2 cellular contexts compared by ENCODE assay signal in the genomic region with DNA sequence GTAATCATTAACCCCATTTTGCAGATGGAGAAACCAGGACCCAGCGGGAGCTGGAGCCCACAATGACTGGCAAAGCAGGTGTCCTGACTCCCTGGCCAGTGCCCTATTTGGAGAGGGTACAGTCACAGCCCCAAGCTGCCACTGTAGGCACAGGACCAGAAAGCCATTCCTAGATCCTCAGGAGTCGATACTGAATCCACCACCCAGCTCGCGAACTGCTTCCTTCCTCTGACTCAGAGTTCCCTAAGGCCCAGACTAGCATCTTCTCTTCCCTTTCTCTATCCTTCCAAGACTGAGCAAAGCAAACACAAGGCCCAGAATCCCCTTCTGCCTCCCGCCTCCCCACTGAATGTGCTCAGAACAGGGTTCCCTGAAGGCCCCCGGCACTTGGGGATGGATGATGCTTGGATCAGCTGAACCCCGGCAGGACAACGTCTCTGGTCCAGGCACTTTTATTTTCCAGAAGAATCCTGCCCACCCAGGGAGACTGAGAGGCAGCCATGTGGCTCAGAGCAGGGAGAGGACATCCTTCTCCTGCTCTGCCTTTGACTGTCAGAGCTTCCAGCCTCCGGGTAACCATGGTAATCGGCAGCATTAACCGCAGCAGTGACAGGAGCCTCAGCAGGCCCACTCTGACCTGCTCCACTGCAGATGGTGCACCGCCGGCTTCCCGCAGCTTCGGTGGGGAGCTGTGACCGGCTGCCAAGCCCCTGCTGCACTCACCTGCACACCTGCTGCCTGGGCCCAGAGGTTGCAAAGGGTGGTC.
TF ChIP-seq lines count a peak whose summit lies in the region.

No MANE protein-coding gene starts in this region.

TF ChIP-seq in SK-N-SH, 30 proteins besides CTCF, POLR2A, EP300 and RAD21 (continued from another document):
- TF ChIP-seq, protein P1, sequence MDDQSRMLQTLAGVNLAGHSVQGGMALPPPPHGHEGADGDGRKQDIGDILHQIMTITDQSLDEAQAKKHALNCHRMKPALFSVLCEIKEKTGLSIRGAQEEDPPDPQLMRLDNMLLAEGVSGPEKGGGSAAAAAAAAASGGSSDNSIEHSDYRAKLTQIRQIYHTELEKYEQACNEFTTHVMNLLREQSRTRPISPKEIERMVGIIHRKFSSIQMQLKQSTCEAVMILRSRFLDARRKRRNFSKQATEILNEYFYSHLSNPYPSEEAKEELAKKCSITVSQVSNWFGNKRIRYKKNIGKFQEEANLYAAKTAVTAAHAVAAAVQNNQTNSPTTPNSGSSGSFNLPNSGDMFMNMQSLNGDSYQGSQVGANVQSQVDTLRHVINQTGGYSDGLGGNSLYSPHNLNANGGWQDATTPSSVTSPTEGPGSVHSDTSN (IDR thresholded peaks at IDR 0.05) = no peak
- TF ChIP-seq TAF1 (IDR thresholded peaks at IDR 0.05; ENCODE audit: borderline replicate concordance, low read depth, low read length) = no peak
- TF ChIP-seq, protein P2, sequence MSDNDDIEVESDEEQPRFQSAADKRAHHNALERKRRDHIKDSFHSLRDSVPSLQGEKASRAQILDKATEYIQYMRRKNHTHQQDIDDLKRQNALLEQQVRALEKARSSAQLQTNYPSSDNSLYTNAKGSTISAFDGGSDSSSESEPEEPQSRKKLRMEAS (IDR thresholded peaks at IDR 0.05; ENCODE audit: low read depth) = no peak
- TF ChIP-seq POLR2AphosphoS5 (IDR thresholded peaks at IDR 0.05; ENCODE audit: low read depth, low read length) = no peak
- TF ChIP-seq FOXJ3 (CRISPR knock-in tag; IDR thresholded peaks at IDR 0.05) = no peak
- TF ChIP-seq, protein P3, sequence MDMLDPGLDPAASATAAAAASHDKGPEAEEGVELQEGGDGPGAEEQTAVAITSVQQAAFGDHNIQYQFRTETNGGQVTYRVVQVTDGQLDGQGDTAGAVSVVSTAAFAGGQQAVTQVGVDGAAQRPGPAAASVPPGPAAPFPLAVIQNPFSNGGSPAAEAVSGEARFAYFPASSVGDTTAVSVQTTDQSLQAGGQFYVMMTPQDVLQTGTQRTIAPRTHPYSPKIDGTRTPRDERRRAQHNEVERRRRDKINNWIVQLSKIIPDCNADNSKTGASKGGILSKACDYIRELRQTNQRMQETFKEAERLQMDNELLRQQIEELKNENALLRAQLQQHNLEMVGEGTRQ (IDR thresholded peaks at IDR 0.05; ENCODE audit: borderline replicate concordance, low read depth, low read length) = no peak
- TF ChIP-seq FOSL2 (IDR thresholded peaks at IDR 0.05; ENCODE audit: borderline replicate concordance, low read depth) = no peak
- no peak for TF ChIP-seq NFIC (IDR thresholded peaks at IDR 0.05; ENCODE audit: borderline replicate concordance)
- no peak for TF ChIP-seq MXI1 (IDR thresholded peaks at IDR 0.05; ENCODE audit: low read depth, low read length)
- TF ChIP-seq TCF12 (IDR thresholded peaks at IDR 0.05) = no peak
- TF ChIP-seq CHD2 (IDR thresholded peaks at IDR 0.05; ENCODE audit: low read length, partially characterized antibody) = no peak
- TF ChIP-seq GATA2 (CRISPR knock-in tag; IDR thresholded peaks at IDR 0.05) = no peak
- TF ChIP-seq ELF1 (IDR thresholded peaks at IDR 0.05) = no peak

TF ChIP-seq in SK-N-SH treated with all-trans-retinoic acid at 6 μM for 48 hours, 23 proteins besides CTCF, POLR2A, EP300 and RAD21 (continued from another document):
- TF ChIP-seq, protein P4, sequence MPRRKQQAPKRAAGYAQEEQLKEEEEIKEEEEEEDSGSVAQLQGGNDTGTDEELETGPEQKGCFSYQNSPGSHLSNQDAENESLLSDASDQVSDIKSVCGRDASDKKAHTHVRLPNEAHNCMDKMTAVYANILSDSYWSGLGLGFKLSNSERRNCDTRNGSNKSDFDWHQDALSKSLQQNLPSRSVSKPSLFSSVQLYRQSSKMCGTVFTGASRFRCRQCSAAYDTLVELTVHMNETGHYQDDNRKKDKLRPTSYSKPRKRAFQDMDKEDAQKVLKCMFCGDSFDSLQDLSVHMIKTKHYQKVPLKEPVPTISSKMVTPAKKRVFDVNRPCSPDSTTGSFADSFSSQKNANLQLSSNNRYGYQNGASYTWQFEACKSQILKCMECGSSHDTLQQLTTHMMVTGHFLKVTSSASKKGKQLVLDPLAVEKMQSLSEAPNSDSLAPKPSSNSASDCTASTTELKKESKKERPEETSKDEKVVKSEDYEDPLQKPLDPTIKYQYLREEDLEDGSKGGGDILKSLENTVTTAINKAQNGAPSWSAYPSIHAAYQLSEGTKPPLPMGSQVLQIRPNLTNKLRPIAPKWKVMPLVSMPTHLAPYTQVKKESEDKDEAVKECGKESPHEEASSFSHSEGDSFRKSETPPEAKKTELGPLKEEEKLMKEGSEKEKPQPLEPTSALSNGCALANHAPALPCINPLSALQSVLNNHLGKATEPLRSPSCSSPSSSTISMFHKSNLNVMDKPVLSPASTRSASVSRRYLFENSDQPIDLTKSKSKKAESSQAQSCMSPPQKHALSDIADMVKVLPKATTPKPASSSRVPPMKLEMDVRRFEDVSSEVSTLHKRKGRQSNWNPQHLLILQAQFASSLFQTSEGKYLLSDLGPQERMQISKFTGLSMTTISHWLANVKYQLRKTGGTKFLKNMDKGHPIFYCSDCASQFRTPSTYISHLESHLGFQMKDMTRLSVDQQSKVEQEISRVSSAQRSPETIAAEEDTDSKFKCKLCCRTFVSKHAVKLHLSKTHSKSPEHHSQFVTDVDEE (CRISPR knock-in tag; IDR thresholded peaks at IDR 0.05) = no peak
- TF ChIP-seq TOX (CRISPR knock-in tag; IDR thresholded peaks at IDR 0.05; ENCODE audit: borderline replicate concordance) (no peak), TCF4 (CRISPR knock-in tag; IDR thresholded peaks at IDR 0.05; ENCODE audit: borderline replicate concordance) (no peak), ZC3H10 (CRISPR knock-in tag; IDR thresholded peaks at IDR 0.05) (no peak)
